8 cellular contexts compared by ENCODE assay signal in genomic region chr19:41882568-41883462, GRCh38. TPM values are rescaled to one million over a fixed set of nuclear protein-coding genes. Genes with fewer than 3 reads are reported as not detected.
DNase-seq lines count a peak whose midpoint lies in the region; ATAC-seq and TF ChIP-seq lines count a peak whose summit lies in the region.

ARHGEF1 (plus strand) TSS chr19:41883184; CDS start chr19:41888083, 4,899 bp downstream.

- no peaks in the 10 kb centered on the region for H3K27me3 Mint-ChIP-seq in stimulated activated naive CD8-positive, alpha-beta T cell treated with anti-CD3 and anti-CD28 coated beads, Interleukin-15, Interleukin-2, amounts not matched to agents 100 ng/mL and 50 ng/mL, for 24 hours

- H3K4me3 Mint-ChIP-seq in stimulated activated naive CD8-positive, alpha-beta T cell treated with anti-CD3 and anti-CD28 coated beads, Interleukin-15, Interleukin-2, amounts not matched to agents 100 ng/mL and 50 ng/mL, for 24 hours: peak within 1 kb of the TSS; percentile 93

- no peaks in the 10 kb centered on the region for H3K9me3 Mint-ChIP-seq in stimulated activated naive CD8-positive, alpha-beta T cell treated with anti-CD3 and anti-CD28 coated beads, Interleukin-15, Interleukin-2, amounts not matched to agents 100 ng/mL and 50 ng/mL, for 24 hours

- H3K36me3 ChIP-seq in KOPT-K1 (ENCODE audit: insufficient read depth, low read length) (peaks cover 12% of the 10 kb centered on the region; the same call in 1 of the 2 replicates), lung (ENCODE audit: control insufficient read depth in 2 of 2, insufficient read depth in 2 of 2, low read length in 2 of 2) (peaks cover 0 to under 1% of the 10 kb centered on the region in 2 donors)

- DNase-seq in ELR (ENCODE audit: low read depth): peak; percentile 63
- peak; percentile 27 for DNase-seq in activated CD4-positive, CD25-positive, alpha-beta regulatory T cell treated with anti-CD3 and anti-CD28 coated beads, Interleukin-2, amount 50 U/mL, for 16 hours (ENCODE audit: low read depth, low spot score)
- DNase-seq in dorsolateral prefrontal cortex: peak in 3 of 10 donors; percentile 23 to 53 (median 30)
- peak; percentile 71 for DNase-seq in lung (ENCODE audit: low spot score)
- DNase-seq in NCI-H1105 (lab: John Stamatoyannopoulos, UW): no peak
- no peak for DNase-seq in NCI-H1694 (lab: John Stamatoyannopoulos, UW)

- TF ChIP-seq CTCF in dorsolateral prefrontal cortex (IDR thresholded peaks at IDR 0.05 in 54 of 56, conservative IDR thresholded peaks at IDR 0.05 in 2 of 56; ENCODE audit: low read depth in 1 of 56, partially characterized antibody in 56 of 56) (peak in 2 of 56 donors; percentile 9 to 10), lung (IDR thresholded peaks at IDR 0.05; ENCODE audit: control extremely low read depth, extremely low read depth) (no peak)

- H3K4me3 ChIP-seq in dorsolateral prefrontal cortex: peak within 1 kb of the TSS; percentile 61 to 99 (median 90)
- peak within 1 kb of the TSS; percentile 98 for H3K4me3 ChIP-seq in lung

- peak; percentile 29 for ATAC-seq in lung (ENCODE audit: insufficient read depth, low FRiP score)

- intact Hi-C loops in dorsolateral prefrontal cortex (cut with DNase I): loop anchor here (2.0 to 10.0 kb wide), 4 partner anchors 22 to 192 kb away; partner anchors contain the start of genes RABAC1 (in 2 of the 2), GRIK5 (in 1 of the 2), RPS19 (in 1 of the 2) and ZNF574 (in 1 of the 2)

- WGBS in lung, 2 donors: 1% methylated on average over 23 to 80 of the region's 80 CpGs

- H3K9me3 ChIP-seq in KOPT-K1 (ENCODE audit: insufficient read depth, low read length, poor library complexity, severe bottlenecking): no peaks in the 10 kb centered on the region
- no peaks in the 10 kb centered on the region for H3K9me3 ChIP-seq in lung (ENCODE audit: control insufficient read depth in 2 of 2, insufficient read depth in 1 of 2, low read length in 1 of 2)

- peak within 1 kb of the TSS; percentile 97 for H3K27ac Mint-ChIP-seq in stimulated activated naive CD8-positive, alpha-beta T cell treated with anti-CD3 and anti-CD28 coated beads, Interleukin-15, Interleukin-2, amounts not matched to agents 100 ng/mL and 50 ng/mL, for 24 hours

- peak within 1 kb of the TSS; percentile 97 for H3K27ac ChIP-seq in KOPT-K1 (ENCODE audit: low read depth, low read length, poor library complexity, severe bottlenecking)
- H3K27ac ChIP-seq in dorsolateral prefrontal cortex: peak within 1 kb of the TSS in 58 of 59 donors; percentile 9 to 91 (median 79)
- H3K27ac ChIP-seq in lung (ENCODE audit: low read depth in 1 of 2, low read length in 1 of 2): peak within 1 kb of the TSS; percentile 85 to 96

- peaks cover 4 to 22% of the 10 kb centered on the region in 2 donors for H3K4me1 ChIP-seq in lung (ENCODE audit: control insufficient read depth in 2 of 2, insufficient read depth in 2 of 2, low read length in 2 of 2)

- peaks cover 18% of the 10 kb centered on the region for H3K36me3 Mint-ChIP-seq in stimulated activated naive CD8-positive, alpha-beta T cell treated with anti-CD3 and anti-CD28 coated beads, Interleukin-15, Interleukin-2, amounts not matched to agents 100 ng/mL and 50 ng/mL, for 24 hours (ENCODE audit: low read depth)

- H3K27me3 ChIP-seq in dorsolateral prefrontal cortex (no peaks in the 10 kb centered on the region), lung (ENCODE audit: control insufficient read depth, insufficient read depth) (no peaks in the 10 kb centered on the region)

- H3K4me1 Mint-ChIP-seq in stimulated activated naive CD8-positive, alpha-beta T cell treated with anti-CD3 and anti-CD28 coated beads, Interleukin-15, Interleukin-2, amounts not matched to agents 100 ng/mL and 50 ng/mL, for 24 hours (ENCODE audit: low read depth): peaks cover 63% of the 10 kb centered on the region

RNA-seq across cellular contexts. Expression of gene ARHGEF1, which starts in this region (rescaled TPM):
- total RNA-seq in dorsolateral prefrontal cortex: 100 to 1,000 TPM in 10 of 120 experiments, 10 to 100 TPM in 110; 36.8 to 145 (median 73.8) TPM
- total RNA-seq in lung: 100 to 1,000 TPM in 1 of 2 donors, 10 to 100 TPM in 1; 55.4 to 231 TPM
- polyA plus RNA-seq in lung: 100 to 1,000 TPM; 138 to 215 TPM

Comparison
In these comparisons a context has a peak if more than half of its experiments do, and no peak if none do; other contexts are left out.
1. DNase-seq: peak in ELR (single experiment), activated CD4-positive, CD25-positive, alpha-beta regulatory T cell treated with anti-CD3 and anti-CD28 coated beads, Interleukin-2, amount 50 U/mL, for 16 hours (single experiment) and lung (single experiment); none in NCI-H1105 (single experiment) and NCI-H1694 (single experiment).
2. Peak in every context shown above with its lines, with median percentiles within 50 percentile points of each other: H3K27ac ChIP-seq.